Comparison of ENCODE assay signal across 10 cellular contexts in the genomic region with DNA sequence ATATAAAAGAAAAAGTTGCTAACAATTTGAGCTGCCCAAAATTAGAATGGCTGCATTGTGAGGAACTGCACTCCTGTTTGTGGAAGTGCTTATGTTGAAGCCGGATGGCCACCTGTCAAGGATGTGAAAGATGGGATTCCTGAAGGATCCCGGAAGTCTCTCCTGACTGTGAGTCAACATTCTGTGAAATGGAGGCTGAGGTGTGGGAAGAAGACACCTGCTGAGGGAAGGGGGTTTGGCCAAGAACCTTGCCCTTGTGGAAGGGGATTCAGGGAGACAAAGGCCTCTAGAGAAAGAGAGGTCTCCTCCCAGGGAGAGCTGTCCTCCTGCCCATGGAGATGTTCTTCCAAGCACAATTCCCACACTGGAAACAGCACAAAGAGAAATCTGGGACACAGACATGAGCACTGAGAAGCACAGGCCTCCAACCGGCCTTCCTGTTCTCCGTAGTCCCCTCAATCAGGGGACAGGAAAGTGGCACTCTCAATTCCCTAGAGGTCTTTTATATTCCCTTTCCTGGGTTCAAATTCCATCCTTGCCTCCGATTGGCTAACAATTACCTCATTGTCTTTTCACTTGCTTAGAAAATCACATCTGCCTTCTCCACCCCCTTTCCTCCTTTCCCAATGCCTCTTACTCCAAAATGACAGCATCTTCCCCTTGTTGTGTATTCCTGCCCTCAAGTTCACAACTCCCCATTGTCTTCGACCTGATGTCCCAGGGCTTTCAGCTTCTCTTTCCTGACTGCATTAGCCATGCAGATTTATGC.
DNase-seq lines count a peak whose midpoint lies in the region; ATAC-seq and TF ChIP-seq lines count a peak whose summit lies in the region.
"Had no signal": no experiment of that assay in that cellular context is flagged by ENCODE, and none has a peak within 500 bp of the region (broad histone marks: within the 10 kb centered on the region; RNA-seq: fewer than 3 reads in every experiment).

No MANE protein-coding gene starts in this region.

- no peak for TF ChIP-seq POLR2A in lower leg skin (IDR thresholded peaks at IDR 0.05)

- no peak for TF ChIP-seq CTCF in WTC11 (IDR thresholded peaks at IDR 0.05)
- no peak for TF ChIP-seq CTCF in lower leg skin (IDR thresholded peaks at IDR 0.05)

- peak overlapping the region; percentile 75 for H3K27ac Mint-ChIP-seq in WTC11

- peak; percentile 48 for DNase-seq in COLO668 (lab: John Stamatoyannopoulos, UW; ENCODE audit: unreplicated experiment)
- peak; percentile 35 for DNase-seq in NCI-H1092 (lab: John Stamatoyannopoulos, UW)
- DNase-seq in WTC11 (ENCODE audit: low spot score) = no peak
- DNase-seq in left colon = no peak
- DNase-seq in hepatic stellate cell (ENCODE audit: low spot score) = no peak
- no peak for DNase-seq in sciatic nerve (ENCODE audit: low spot score)
- DNase-seq in lower leg skin (ENCODE audit: low spot score in 2 of 2) = no peak
- DNase-seq in SW 1271 (lab: John Stamatoyannopoulos, UW) = no peak
- DNase-seq: activated naive CD4-positive, alpha-beta T cell treated with Interleukin-2 at 50 U/mL for 16 hours; DMS79 treated with DMSO at 0.1 percent for 48 hours had no signal

- H3K4me3 Mint-ChIP-seq in WTC11 = peak overlapping the region; percentile 6; the same call in 1 of the 2 replicates

- H3K4me1 Mint-ChIP-seq in WTC11 = peaks cover 33% of the 10 kb centered on the region

- no peaks in the 10 kb centered on the region for H3K27me3 Mint-ChIP-seq in WTC11 (ENCODE audit: low read depth)

- 0 out of 2 replicates have a peak, but pooled peaks cover 6% of the 10 kb centered on the region for H3K9me3 Mint-ChIP-seq in WTC11

- CTCF ChIA-PET in WTC11 (lab: Charles Lee) = interaction anchor here (1.1 to 1.5 kb wide), 4 partner anchors 10 to 87 kb away, joined by 3 to 5 read pairs (median 4); a partner anchor contains a TSS

- ATAC-seq in WTC11 (peak; percentile 87), left colon (peak; percentile 16), sciatic nerve (no peak)

- POLR2A ChIA-PET in WTC11 (lab: Charles Lee) = no interaction called here

- no peak overlapping the region for H3K4me3 ChIP-seq in lower leg skin (ENCODE audit: low read depth, poor library complexity, severe bottlenecking)

- no peaks in the 10 kb centered on the region for H3K36me3 Mint-ChIP-seq in WTC11

- 70 to 74% methylated on average over 6 of the region's 6 CpGs for WGBS in lower leg skin, 2 donors

- intact Hi-C loops in left colon (cut with DNase I, micrococcal nuclease) = no loop called here
- intact Hi-C loops in sciatic nerve (cut with DNase I) = no loop called here
- intact Hi-C loops in lower leg skin (cut with DNase I; ENCODE audit: low total_unique reads) = no loop called here

TF ChIP-seq in WTC11, 78 proteins besides CTCF, POLR2A, EP300 and RAD21:
- TF ChIP-seq ESRRA (CRISPR knock-in tag; IDR thresholded peaks at IDR 0.05; ENCODE audit: borderline replicate concordance) (no peak), GRHL2 (CRISPR knock-in tag; IDR thresholded peaks at IDR 0.05; ENCODE audit: insufficient replicate concordance, severe bottlenecking) (no peak), FOXP1 (CRISPR knock-in tag; IDR thresholded peaks at IDR 0.05; ENCODE audit: borderline replicate concordance) (no peak)
TF ChIP-seq in WTC11: peak in this region for 0.

Comparison
In these comparisons a context has a peak if more than half of its experiments do, and no peak if none do; other contexts are left out.
1. DNase-seq: peak in COLO668 (single experiment) and NCI-H1092 (single experiment); none in WTC11 (single experiment), left colon (0 of 2), hepatic stellate cell (single experiment), sciatic nerve (single experiment), lower leg skin (0 of 2) and SW 1271 (0 of 2).